In the genomic region with DNA sequence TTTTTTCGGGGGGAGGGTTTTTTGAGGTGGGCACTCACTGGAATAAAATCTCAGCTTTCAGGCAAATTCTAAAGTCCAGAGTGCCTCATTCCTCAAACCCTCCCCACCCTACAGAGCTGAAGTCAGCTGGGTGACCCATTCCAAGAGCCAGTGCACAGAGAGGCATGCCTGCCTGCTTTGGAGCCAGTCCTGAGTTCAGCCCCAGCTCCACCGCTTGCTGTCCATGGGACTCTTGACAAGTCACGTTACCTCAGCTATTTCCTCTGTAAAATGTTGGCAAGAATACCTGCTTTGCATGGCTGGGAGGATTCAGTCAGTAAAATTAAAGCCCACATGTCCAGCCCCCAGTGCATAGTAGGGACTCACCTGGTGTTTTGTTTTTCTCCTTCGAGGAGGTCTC, we compare ENCODE assay signal across 25 cellular contexts.
"Had no signal": no experiment of that assay in that cellular context is flagged by ENCODE, and none has a peak within 500 bp of the region (broad histone marks: within the 10 kb centered on the region; RNA-seq: fewer than 3 reads in every experiment).

No MANE protein-coding gene starts in this region.

- DNase-seq: effector CD4-positive, alpha-beta T cell; endodermal cell; erythroblast; glutamatergic neuron; islet precursor cell; mesenchymal stem cell; midbrain; occipital lobe; sigmoid colon; stimulated activated CD4-positive, alpha-beta T cell treated with anti-CD3 and anti-CD28 coated beads, Interleukin-2, amount 100 ng/mL, for 24 hours; stimulated activated CD4-positive, alpha-beta T cell treated with anti-CD3 and anti-CD28 coated beads, Interleukin-4, amount 100 ng/mL, for 4 hours; stimulated activated naive B cell treated with anti-CD40 and anti-IgM and Interleukin-4, amounts not matched to agents 10 μg/mL and 1 μg/mL and 100 μg/mL, for 72 hours; stimulated activated naive CD8-positive, alpha-beta T cell treated with anti-CD3 and anti-CD28 coated beads, Interleukin-15, amount 100 ng/mL, for 72 hours; testis; upper lobe of right lung had no signal

- ATAC-seq: gastroesophageal sphincter; left lobe of liver; natural killer cell treated with Interleukin-12 subunit alpha and Interleukin-12 subunit beta and Interleukin-15 and Interleukin-18, amount 100 ng/mL, for 72 hours; stimulated activated naive B cell treated with anti-CD40 and anti-IgM and Interleukin-4, amounts not matched to agents 10 μg/mL and 1 μg/mL and 100 μg/mL, for 72 hours; stimulated activated naive CD8-positive, alpha-beta T cell treated with anti-CD3 and anti-CD28 coated beads, Interleukin-15, amount 100 ng/mL, for 72 hours; upper lobe of right lung had no signal

- H3K36me3 ChIP-seq: gastroesophageal sphincter, prostate gland, sigmoid colon, tibial nerve, upper lobe of right lung, vagina had no signal

- H3K27ac ChIP-seq: coronary artery, gastroesophageal sphincter, parathyroid adenoma, prostate gland, sigmoid colon, skin epidermis, testis, tibial nerve, upper lobe of right lung, vagina had no signal

- H3K27ac Mint-ChIP-seq: endodermal cell; natural killer cell treated with Interleukin-12 subunit alpha and Interleukin-12 subunit beta and Interleukin-15 and Interleukin-18, amount 100 ng/mL, for 72 hours; stimulated activated naive B cell treated with anti-CD40 and anti-IgM and Interleukin-4, amounts not matched to agents 10 μg/mL and 1 μg/mL and 100 μg/mL, for 72 hours had no signal

- H3K9me3 Mint-ChIP-seq: natural killer cell treated with Interleukin-12 subunit alpha and Interleukin-12 subunit beta and Interleukin-15 and Interleukin-18, amount 100 ng/mL, for 72 hours; stimulated activated naive B cell treated with anti-CD40 and anti-IgM and Interleukin-4, amounts not matched to agents 10 μg/mL and 1 μg/mL and 100 μg/mL, for 72 hours; stimulated activated naive CD8-positive, alpha-beta T cell treated with anti-CD3 and anti-CD28 coated beads, Interleukin-15, amount 100 ng/mL, for 72 hours had no signal

- H3K36me3 Mint-ChIP-seq: natural killer cell treated with Interleukin-12 subunit alpha and Interleukin-12 subunit beta and Interleukin-15 and Interleukin-18, amount 100 ng/mL, for 72 hours; stimulated activated naive B cell treated with anti-CD40 and anti-IgM and Interleukin-4, amounts not matched to agents 10 μg/mL and 1 μg/mL and 100 μg/mL, for 72 hours had no signal

- H3K4me1 ChIP-seq: prostate gland, testis, vagina had no signal

- H3K4me3 Mint-ChIP-seq: endodermal cell; natural killer cell treated with Interleukin-12 subunit alpha and Interleukin-12 subunit beta and Interleukin-15 and Interleukin-18, amount 100 ng/mL, for 72 hours; stimulated activated naive B cell treated with anti-CD40 and anti-IgM and Interleukin-4, amounts not matched to agents 10 μg/mL and 1 μg/mL and 100 μg/mL, for 72 hours; stimulated activated naive CD8-positive, alpha-beta T cell treated with anti-CD3 and anti-CD28 coated beads, Interleukin-15, amount 100 ng/mL, for 72 hours had no signal

- H3K4me3 ChIP-seq: coronary artery, gastroesophageal sphincter, lung, prostate gland, sigmoid colon, skin epidermis, testis, tibial nerve, upper lobe of right lung, vagina had no signal

- H3K27me3 Mint-ChIP-seq: stimulated activated naive CD8-positive, alpha-beta T cell treated with anti-CD3 and anti-CD28 coated beads, Interleukin-15, amount 100 ng/mL, for 72 hours had no signal

- H3K27me3 ChIP-seq: gastroesophageal sphincter, testis, tibial nerve, upper lobe of right lung, vagina had no signal

- H3K4me1 Mint-ChIP-seq: stimulated activated naive CD8-positive, alpha-beta T cell treated with anti-CD3 and anti-CD28 coated beads, Interleukin-15, amount 100 ng/mL, for 72 hours had no signal

- H3K9me3 ChIP-seq: gastroesophageal sphincter, prostate gland, sigmoid colon, testis, tibial nerve, upper lobe of right lung, vagina had no signal
